In the genomic region with DNA sequence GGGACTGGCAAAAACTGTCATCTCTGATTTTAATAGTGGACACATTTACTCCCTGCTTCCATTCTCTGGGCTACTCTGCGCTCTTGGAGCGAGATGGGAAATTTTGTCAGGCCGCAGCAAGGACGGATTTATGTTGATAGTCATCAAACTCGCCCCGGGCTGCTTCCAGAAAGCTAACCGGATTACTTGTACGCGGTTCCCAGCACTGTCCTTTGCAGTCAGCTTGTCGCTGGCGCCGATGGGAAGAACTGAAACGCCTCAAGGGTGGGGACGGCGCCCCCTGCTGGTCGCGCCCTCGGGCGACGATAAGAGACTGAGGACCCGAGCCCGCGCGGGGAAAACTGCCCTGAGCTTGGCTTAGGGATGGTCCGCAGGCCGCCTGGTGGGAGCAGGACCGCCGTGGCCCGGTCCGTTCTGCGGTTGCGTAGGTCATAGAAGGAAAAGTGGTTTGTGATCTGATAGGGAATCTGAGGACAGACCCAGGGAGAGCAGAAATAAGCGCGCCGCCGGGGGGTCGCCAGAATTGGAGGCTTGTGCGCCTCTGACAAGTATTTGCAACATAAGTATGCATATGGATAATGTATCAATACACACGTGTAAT, we compare ENCODE assay signal across 1 cellular context.
TF ChIP-seq lines count a peak whose summit lies in the region.

No MANE protein-coding gene starts in this region.

TF ChIP-seq in K562, 482 proteins besides CTCF, POLR2A, EP300 and RAD21 (continued from another document and continues in another):
- TF ChIP-seq, protein P1, sequence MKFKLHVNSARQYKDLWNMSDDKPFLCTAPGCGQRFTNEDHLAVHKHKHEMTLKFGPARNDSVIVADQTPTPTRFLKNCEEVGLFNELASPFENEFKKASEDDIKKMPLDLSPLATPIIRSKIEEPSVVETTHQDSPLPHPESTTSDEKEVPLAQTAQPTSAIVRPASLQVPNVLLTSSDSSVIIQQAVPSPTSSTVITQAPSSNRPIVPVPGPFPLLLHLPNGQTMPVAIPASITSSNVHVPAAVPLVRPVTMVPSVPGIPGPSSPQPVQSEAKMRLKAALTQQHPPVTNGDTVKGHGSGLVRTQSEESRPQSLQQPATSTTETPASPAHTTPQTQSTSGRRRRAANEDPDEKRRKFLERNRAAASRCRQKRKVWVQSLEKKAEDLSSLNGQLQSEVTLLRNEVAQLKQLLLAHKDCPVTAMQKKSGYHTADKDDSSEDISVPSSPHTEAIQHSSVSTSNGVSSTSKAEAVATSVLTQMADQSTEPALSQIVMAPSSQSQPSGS (CRISPR knock-in tag; IDR thresholded peaks at IDR 0.05), result no peak
- TF ChIP-seq SAFB (IDR thresholded peaks at IDR 0.05; ENCODE audit: borderline replicate concordance, low read depth, low read length) (peak; percentile 19; the same call in 1 of the 2 replicates), MCM5 (IDR thresholded peaks at IDR 0.05; ENCODE audit: low read depth) (no peak), ZBTB7A (IDR thresholded peaks at IDR 0.05; ENCODE audit: borderline replicate concordance, control insufficient read depth, low read depth, low read length) (peak; percentile 97; the same call in 1 of the 2 replicates), NFIC (IDR thresholded peaks at IDR 0.05) (0 out of 2 replicates have a peak, but pooled peaks have one; percentile 24), ZKSCAN1 (IDR thresholded peaks at IDR 0.05; ENCODE audit: low read depth, low read length) (peak; percentile 80; the same call in 1 of the 2 replicates), RAD51 (IDR thresholded peaks at IDR 0.05; ENCODE audit: borderline replicate concordance, low read depth) (peak; percentile 8; the same call in 1 of the 2 replicates), NFE2L1 (tag; IDR thresholded peaks at IDR 0.05; ENCODE audit: borderline replicate concordance, low read depth) (no peak), SAP30 (IDR thresholded peaks at IDR 0.05; ENCODE audit: borderline replicate concordance, insufficient read depth, low read depth, low read length, poor library complexity, severe bottlenecking) (peak; percentile 22), NBN (IDR thresholded peaks at IDR 0.05; ENCODE audit: low read depth) (peak; percentile 93), PHF21A (IDR thresholded peaks at IDR 0.05; ENCODE audit: borderline replicate concordance, low read depth) (peak; percentile 71; the same call in 1 of the 2 replicates), SRSF9 (IDR thresholded peaks at IDR 0.05; ENCODE audit: borderline replicate concordance, low read depth, low read length) (no peak), SETDB1 (IDR thresholded peaks at IDR 0.05; ENCODE audit: low read length) (peak; percentile 35), ZSCAN32 (CRISPR knock-in tag; IDR thresholded peaks at IDR 0.05) (no peak), SMARCA4 (IDR thresholded peaks at IDR 0.05) (peak; percentile 33; the same call in 1 of the 2 replicates), ZNF124 (CRISPR knock-in tag; IDR thresholded peaks at IDR 0.05) (no peak), CCNT2 (IDR thresholded peaks at IDR 0.05; ENCODE audit: borderline replicate concordance, extremely low read depth, insufficient read length, low read depth, low read length) (peak; percentile 76), XRCC3 (IDR thresholded peaks at IDR 0.05) (no peak), E2F3 (CRISPR knock-in tag; IDR thresholded peaks at IDR 0.05) (peak; percentile 82), PML (IDR thresholded peaks at IDR 0.05; ENCODE audit: low read length) (peak; percentile 50; the same call in 1 of the 2 replicates), POLR2G (IDR thresholded peaks at IDR 0.05; ENCODE audit: low read depth, low read length) (peak; percentile 87), ETV5 (CRISPR knock-in tag; IDR thresholded peaks at IDR 0.05; ENCODE audit: low read depth) (peak; percentile 76), DPF2 (IDR thresholded peaks at IDR 0.05) (peak; percentile 53; the same call in 1 of the 2 replicates), ZNF583 (CRISPR knock-in tag; IDR thresholded peaks at IDR 0.05) (0 out of 2 replicates have a peak, but pooled peaks have one; percentile 39), ZNF764 (CRISPR knock-in tag; IDR thresholded peaks at IDR 0.05; ENCODE audit: low read depth) (peak; percentile 75; the same call in 1 of the 2 replicates), MYNN (IDR thresholded peaks at IDR 0.05) (peak; percentile 81), MYNN (CRISPR knock-in tag; IDR thresholded peaks at IDR 0.05) (no peak), ETV1 (tag; conservative IDR thresholded peaks at IDR 0.05; ENCODE audit: low read depth) (0 out of 2 replicates have a peak, but pooled peaks have one; percentile 32), GATA2 (CRISPR knock-in tag; IDR thresholded peaks at IDR 0.05) (peak; percentile 77), RCOR1 (IDR thresholded peaks at IDR 0.05; ENCODE audit: borderline replicate concordance in 1 of 2, low read depth in 2 of 2, low read length in 2 of 2) (peak; percentile 66 to 93; a peak in 3 of 4 replicates), KAT7 (CRISPR knock-in tag; IDR thresholded peaks at IDR 0.05; ENCODE audit: borderline replicate concordance) (peak; percentile 95; the same call in 1 of the 2 replicates)
- TF ChIP-seq, protein P2, sequence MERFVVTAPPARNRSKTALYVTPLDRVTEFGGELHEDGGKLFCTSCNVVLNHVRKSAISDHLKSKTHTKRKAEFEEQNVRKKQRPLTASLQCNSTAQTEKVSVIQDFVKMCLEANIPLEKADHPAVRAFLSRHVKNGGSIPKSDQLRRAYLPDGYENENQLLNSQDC (CRISPR knock-in tag; IDR thresholded peaks at IDR 0.05), result no peak
- TF ChIP-seq, protein P3, sequence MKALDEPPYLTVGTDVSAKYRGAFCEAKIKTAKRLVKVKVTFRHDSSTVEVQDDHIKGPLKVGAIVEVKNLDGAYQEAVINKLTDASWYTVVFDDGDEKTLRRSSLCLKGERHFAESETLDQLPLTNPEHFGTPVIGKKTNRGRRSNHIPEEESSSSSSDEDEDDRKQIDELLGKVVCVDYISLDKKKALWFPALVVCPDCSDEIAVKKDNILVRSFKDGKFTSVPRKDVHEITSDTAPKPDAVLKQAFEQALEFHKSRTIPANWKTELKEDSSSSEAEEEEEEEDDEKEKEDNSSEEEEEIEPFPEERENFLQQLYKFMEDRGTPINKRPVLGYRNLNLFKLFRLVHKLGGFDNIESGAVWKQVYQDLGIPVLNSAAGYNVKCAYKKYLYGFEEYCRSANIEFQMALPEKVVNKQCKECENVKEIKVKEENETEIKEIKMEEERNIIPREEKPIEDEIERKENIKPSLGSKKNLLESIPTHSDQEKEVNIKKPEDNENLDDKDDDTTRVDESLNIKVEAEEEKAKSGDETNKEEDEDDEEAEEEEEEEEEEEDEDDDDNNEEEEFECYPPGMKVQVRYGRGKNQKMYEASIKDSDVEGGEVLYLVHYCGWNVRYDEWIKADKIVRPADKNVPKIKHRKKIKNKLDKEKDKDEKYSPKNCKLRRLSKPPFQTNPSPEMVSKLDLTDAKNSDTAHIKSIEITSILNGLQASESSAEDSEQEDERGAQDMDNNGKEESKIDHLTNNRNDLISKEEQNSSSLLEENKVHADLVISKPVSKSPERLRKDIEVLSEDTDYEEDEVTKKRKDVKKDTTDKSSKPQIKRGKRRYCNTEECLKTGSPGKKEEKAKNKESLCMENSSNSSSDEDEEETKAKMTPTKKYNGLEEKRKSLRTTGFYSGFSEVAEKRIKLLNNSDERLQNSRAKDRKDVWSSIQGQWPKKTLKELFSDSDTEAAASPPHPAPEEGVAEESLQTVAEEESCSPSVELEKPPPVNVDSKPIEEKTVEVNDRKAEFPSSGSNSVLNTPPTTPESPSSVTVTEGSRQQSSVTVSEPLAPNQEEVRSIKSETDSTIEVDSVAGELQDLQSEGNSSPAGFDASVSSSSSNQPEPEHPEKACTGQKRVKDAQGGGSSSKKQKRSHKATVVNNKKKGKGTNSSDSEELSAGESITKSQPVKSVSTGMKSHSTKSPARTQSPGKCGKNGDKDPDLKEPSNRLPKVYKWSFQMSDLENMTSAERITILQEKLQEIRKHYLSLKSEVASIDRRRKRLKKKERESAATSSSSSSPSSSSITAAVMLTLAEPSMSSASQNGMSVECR (CRISPR knock-in tag; IDR thresholded peaks at IDR 0.05), result peak; percentile 69
- TF ChIP-seq, protein P4, sequence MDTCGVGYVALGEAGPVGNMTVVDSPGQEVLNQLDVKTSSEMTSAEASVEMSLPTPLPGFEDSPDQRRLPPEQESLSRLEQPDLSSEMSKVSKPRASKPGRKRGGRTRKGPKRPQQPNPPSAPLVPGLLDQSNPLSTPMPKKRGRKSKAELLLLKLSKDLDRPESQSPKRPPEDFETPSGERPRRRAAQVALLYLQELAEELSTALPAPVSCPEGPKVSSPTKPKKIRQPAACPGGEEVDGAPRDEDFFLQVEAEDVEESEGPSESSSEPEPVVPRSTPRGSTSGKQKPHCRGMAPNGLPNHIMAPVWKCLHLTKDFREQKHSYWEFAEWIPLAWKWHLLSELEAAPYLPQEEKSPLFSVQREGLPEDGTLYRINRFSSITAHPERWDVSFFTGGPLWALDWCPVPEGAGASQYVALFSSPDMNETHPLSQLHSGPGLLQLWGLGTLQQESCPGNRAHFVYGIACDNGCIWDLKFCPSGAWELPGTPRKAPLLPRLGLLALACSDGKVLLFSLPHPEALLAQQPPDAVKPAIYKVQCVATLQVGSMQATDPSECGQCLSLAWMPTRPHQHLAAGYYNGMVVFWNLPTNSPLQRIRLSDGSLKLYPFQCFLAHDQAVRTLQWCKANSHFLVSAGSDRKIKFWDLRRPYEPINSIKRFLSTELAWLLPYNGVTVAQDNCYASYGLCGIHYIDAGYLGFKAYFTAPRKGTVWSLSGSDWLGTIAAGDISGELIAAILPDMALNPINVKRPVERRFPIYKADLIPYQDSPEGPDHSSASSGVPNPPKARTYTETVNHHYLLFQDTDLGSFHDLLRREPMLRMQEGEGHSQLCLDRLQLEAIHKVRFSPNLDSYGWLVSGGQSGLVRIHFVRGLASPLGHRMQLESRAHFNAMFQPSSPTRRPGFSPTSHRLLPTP (IDR thresholded peaks at IDR 0.05; ENCODE audit: borderline replicate concordance, extremely low read depth, insufficient read length), result no peak
- TF ChIP-seq, protein P5, sequence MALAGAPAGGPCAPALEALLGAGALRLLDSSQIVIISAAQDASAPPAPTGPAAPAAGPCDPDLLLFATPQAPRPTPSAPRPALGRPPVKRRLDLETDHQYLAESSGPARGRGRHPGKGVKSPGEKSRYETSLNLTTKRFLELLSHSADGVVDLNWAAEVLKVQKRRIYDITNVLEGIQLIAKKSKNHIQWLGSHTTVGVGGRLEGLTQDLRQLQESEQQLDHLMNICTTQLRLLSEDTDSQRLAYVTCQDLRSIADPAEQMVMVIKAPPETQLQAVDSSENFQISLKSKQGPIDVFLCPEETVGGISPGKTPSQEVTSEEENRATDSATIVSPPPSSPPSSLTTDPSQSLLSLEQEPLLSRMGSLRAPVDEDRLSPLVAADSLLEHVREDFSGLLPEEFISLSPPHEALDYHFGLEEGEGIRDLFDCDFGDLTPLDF (CRISPR knock-in tag; IDR thresholded peaks at IDR 0.05), result peak; percentile 88
- TF ChIP-seq, protein P6, sequence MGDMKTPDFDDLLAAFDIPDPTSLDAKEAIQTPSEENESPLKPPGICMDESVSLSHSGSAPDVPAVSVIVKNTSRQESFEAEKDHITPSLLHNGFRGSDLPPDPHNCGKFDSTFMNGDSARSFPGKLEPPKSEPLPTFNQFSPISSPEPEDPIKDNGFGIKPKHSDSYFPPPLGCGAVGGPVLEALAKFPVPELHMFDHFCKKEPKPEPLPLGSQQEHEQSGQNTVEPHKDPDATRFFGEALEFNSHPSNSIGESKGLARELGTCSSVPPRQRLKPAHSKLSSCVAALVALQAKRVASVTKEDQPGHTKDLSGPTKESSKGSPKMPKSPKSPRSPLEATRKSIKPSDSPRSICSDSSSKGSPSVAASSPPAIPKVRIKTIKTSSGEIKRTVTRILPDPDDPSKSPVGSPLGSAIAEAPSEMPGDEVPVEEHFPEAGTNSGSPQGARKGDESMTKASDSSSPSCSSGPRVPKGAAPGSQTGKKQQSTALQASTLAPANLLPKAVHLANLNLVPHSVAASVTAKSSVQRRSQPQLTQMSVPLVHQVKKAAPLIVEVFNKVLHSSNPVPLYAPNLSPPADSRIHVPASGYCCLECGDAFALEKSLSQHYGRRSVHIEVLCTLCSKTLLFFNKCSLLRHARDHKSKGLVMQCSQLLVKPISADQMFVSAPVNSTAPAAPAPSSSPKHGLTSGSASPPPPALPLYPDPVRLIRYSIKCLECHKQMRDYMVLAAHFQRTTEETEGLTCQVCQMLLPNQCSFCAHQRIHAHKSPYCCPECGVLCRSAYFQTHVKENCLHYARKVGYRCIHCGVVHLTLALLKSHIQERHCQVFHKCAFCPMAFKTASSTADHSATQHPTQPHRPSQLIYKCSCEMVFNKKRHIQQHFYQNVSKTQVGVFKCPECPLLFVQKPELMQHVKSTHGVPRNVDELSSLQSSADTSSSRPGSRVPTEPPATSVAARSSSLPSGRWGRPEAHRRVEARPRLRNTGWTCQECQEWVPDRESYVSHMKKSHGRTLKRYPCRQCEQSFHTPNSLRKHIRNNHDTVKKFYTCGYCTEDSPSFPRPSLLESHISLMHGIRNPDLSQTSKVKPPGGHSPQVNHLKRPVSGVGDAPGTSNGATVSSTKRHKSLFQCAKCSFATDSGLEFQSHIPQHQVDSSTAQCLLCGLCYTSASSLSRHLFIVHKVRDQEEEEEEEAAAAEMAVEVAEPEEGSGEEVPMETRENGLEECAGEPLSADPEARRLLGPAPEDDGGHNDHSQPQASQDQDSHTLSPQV (IDR thresholded peaks at IDR 0.05), result 0 out of 2 replicates have a peak, but pooled peaks have one; percentile 13
- TF ChIP-seq, protein P7, sequence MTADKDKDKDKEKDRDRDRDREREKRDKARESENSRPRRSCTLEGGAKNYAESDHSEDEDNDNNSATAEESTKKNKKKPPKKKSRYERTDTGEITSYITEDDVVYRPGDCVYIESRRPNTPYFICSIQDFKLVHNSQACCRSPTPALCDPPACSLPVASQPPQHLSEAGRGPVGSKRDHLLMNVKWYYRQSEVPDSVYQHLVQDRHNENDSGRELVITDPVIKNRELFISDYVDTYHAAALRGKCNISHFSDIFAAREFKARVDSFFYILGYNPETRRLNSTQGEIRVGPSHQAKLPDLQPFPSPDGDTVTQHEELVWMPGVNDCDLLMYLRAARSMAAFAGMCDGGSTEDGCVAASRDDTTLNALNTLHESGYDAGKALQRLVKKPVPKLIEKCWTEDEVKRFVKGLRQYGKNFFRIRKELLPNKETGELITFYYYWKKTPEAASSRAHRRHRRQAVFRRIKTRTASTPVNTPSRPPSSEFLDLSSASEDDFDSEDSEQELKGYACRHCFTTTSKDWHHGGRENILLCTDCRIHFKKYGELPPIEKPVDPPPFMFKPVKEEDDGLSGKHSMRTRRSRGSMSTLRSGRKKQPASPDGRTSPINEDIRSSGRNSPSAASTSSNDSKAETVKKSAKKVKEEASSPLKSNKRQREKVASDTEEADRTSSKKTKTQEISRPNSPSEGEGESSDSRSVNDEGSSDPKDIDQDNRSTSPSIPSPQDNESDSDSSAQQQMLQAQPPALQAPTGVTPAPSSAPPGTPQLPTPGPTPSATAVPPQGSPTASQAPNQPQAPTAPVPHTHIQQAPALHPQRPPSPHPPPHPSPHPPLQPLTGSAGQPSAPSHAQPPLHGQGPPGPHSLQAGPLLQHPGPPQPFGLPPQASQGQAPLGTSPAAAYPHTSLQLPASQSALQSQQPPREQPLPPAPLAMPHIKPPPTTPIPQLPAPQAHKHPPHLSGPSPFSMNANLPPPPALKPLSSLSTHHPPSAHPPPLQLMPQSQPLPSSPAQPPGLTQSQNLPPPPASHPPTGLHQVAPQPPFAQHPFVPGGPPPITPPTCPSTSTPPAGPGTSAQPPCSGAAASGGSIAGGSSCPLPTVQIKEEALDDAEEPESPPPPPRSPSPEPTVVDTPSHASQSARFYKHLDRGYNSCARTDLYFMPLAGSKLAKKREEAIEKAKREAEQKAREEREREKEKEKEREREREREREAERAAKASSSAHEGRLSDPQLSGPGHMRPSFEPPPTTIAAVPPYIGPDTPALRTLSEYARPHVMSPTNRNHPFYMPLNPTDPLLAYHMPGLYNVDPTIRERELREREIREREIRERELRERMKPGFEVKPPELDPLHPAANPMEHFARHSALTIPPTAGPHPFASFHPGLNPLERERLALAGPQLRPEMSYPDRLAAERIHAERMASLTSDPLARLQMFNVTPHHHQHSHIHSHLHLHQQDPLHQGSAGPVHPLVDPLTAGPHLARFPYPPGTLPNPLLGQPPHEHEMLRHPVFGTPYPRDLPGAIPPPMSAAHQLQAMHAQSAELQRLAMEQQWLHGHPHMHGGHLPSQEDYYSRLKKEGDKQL (CRISPR knock-in tag; IDR thresholded peaks at IDR 0.05; ENCODE audit: borderline replicate concordance), result no peak
